Comparison of ENCODE assay signal across 1 cellular context in the genomic region with DNA sequence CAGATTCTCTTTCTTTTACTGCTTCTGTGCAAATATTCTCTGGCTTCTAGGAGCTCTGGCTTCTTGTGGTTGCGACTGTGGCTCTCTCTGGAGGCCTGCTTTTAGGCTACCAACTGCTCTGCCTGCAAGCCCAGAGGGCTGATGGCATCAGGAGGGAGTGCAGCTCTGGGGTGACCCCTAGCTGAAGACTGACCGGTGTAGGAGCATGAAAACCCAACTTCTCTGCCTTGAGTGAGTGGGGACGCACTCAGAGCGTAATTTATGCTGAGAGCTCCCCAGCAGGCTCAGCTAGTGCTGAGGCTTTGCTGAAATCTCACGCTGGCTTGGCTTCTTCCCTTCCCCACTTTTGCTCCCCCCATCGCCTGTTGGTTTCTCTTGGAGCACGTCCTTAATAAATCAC.
TF ChIP-seq lines count a peak whose summit lies in the region.

No MANE protein-coding gene starts in this region.

TF ChIP-seq in GM23338, 12 proteins besides CTCF, POLR2A, EP300 and RAD21 (continued from another document):
- TF ChIP-seq, protein P1, sequence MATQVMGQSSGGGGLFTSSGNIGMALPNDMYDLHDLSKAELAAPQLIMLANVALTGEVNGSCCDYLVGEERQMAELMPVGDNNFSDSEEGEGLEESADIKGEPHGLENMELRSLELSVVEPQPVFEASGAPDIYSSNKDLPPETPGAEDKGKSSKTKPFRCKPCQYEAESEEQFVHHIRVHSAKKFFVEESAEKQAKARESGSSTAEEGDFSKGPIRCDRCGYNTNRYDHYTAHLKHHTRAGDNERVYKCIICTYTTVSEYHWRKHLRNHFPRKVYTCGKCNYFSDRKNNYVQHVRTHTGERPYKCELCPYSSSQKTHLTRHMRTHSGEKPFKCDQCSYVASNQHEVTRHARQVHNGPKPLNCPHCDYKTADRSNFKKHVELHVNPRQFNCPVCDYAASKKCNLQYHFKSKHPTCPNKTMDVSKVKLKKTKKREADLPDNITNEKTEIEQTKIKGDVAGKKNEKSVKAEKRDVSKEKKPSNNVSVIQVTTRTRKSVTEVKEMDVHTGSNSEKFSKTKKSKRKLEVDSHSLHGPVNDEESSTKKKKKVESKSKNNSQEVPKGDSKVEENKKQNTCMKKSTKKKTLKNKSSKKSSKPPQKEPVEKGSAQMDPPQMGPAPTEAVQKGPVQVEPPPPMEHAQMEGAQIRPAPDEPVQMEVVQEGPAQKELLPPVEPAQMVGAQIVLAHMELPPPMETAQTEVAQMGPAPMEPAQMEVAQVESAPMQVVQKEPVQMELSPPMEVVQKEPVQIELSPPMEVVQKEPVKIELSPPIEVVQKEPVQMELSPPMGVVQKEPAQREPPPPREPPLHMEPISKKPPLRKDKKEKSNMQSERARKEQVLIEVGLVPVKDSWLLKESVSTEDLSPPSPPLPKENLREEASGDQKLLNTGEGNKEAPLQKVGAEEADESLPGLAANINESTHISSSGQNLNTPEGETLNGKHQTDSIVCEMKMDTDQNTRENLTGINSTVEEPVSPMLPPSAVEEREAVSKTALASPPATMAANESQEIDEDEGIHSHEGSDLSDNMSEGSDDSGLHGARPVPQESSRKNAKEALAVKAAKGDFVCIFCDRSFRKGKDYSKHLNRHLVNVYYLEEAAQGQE (IDR thresholded peaks at IDR 0.05; ENCODE audit: unreplicated experiment), result no peak
- TF ChIP-seq, protein P2, sequence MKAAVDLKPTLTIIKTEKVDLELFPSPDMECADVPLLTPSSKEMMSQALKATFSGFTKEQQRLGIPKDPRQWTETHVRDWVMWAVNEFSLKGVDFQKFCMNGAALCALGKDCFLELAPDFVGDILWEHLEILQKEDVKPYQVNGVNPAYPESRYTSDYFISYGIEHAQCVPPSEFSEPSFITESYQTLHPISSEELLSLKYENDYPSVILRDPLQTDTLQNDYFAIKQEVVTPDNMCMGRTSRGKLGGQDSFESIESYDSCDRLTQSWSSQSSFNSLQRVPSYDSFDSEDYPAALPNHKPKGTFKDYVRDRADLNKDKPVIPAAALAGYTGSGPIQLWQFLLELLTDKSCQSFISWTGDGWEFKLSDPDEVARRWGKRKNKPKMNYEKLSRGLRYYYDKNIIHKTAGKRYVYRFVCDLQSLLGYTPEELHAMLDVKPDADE (IDR thresholded peaks at IDR 0.05), result no peak
- no peak for TF ChIP-seq JUNB (IDR thresholded peaks at IDR 0.05; ENCODE audit: unreplicated experiment)
- no peak for TF ChIP-seq ZNF114 (CRISPR knock-in tag; IDR thresholded peaks at IDR 0.05)
- TF ChIP-seq POLR2AphosphoS5 (IDR thresholded peaks at IDR 0.05; ENCODE audit: low read depth), result no peak
- no peak for TF ChIP-seq ZNF462 (CRISPR knock-in tag; IDR thresholded peaks at IDR 0.05)
- TF ChIP-seq EZH2phosphoT487 (IDR thresholded peaks at IDR 0.05; ENCODE audit: unreplicated experiment), result no peak
- no peak for TF ChIP-seq EZH2 (IDR thresholded peaks at IDR 0.05; ENCODE audit: low read depth, unreplicated experiment)
- no peak for TF ChIP-seq STAT1 (IDR thresholded peaks at IDR 0.05; ENCODE audit: unreplicated experiment)
- no peak for TF ChIP-seq CREB1 (CRISPR knock-in tag; IDR thresholded peaks at IDR 0.05; ENCODE audit: low read depth)
